ENCODE assay signal across 20 cellular contexts in genomic region chr16:19967963-19968362, GRCh38.
A peak's percentile ranks its signal among the peaks of the same experiment; 100 is the strongest.
DNase-seq lines count a peak whose midpoint lies in the region; FAIRE-seq and TF ChIP-seq lines count a peak whose summit lies in the region.
"Had no signal": no experiment of that assay in that cellular context is flagged by ENCODE, and none has a peak within 500 bp of the region (broad histone marks: within the 10 kb centered on the region; RNA-seq: fewer than 3 reads in every experiment).

No MANE protein-coding gene starts in this region.

- H3K14ac ChIP-seq in H1 (ENCODE audit: insufficient read length): no peak overlapping the region

- no peak overlapping the region for H3K27ac ChIP-seq in H1 (ENCODE audit: low read depth, low read length)
- H3K27ac ChIP-seq: 22Rv1, A549, C4-2B had no signal

- no peaks in the 10 kb centered on the region for H3K27me3 ChIP-seq in H1 (replicated peaks in 1 of 4; ENCODE audit: control insufficient read depth in 3 of 4, extremely low read depth in 1 of 4, insufficient read depth in 3 of 4, low read length in 3 of 4)

- H2BK15ac ChIP-seq in H1 (ENCODE audit: low read length): 0 out of 2 replicates have a peak overlapping the region, but pooled peaks have one; percentile 46

- H4K20me1 ChIP-seq in H1 (replicated peaks in 1 of 2; ENCODE audit: control insufficient read depth in 1 of 2, insufficient read depth in 2 of 2, low read length in 2 of 2): no peaks in the 10 kb centered on the region

- H3K4me3 ChIP-seq in H1 (ENCODE audit: extremely low read depth in 1 of 4, insufficient read depth in 2 of 4, low read depth in 3 of 4, low read length in 4 of 4): no peak overlapping the region
- H3K4me3 ChIP-seq: A549, GM23338 had no signal

- H3K79me2 ChIP-seq in H1 (ENCODE audit: control insufficient read depth in 1 of 2, insufficient read depth in 2 of 2, low read length in 2 of 2): no peaks in the 10 kb centered on the region

- H3K4ac ChIP-seq in H1 (replicated peaks; ENCODE audit: insufficient read length, low read depth, low read length): no peak overlapping the region

- H3K9ac ChIP-seq in H1 (replicated peaks in 1 of 4; ENCODE audit: extremely low read depth in 1 of 4, low read depth in 3 of 4, low read length in 3 of 4): no peak overlapping the region; a peak in 1 of 7 replicates

- TF ChIP-seq POLR2A in H1 (IDR thresholded peaks at IDR 0.05; ENCODE audit: control extremely low read depth in 1 of 2, low read depth in 2 of 2, low read length in 2 of 2): no peak

- H2BK12ac ChIP-seq in H1 (ENCODE audit: low read depth, low read length): no peak overlapping the region

- H3K9me3 ChIP-seq in H1 (ENCODE audit: insufficient read depth in 2 of 2, low read depth in 1 of 2, low read length in 1 of 2): peaks cover 0 to 3% of the 10 kb centered on the region in 2 experiments; a peak in 1 of 4 replicates
- H3K9me3 ChIP-seq: A549, Caco-2 had no signal

- peaks cover 0 to 4% (median 0%) of the 10 kb centered on the region in 4 experiments; a peak in 2 of 7 replicates for H3K4me1 ChIP-seq in H1 (replicated peaks in 1 of 4; ENCODE audit: control insufficient read depth in 3 of 4, insufficient read depth in 4 of 4, low read length in 3 of 4)
- H3K4me1 ChIP-seq: A549, Caco-2 had no signal

- H2AK5ac ChIP-seq in H1 (ENCODE audit: low read depth, low read length): no peak overlapping the region

- FAIRE-seq in H1 (lab: Jason Lieb, UNC): no peak
- FAIRE-seq: A549, D721Med, GM12892, GM18507 had no signal

- no peak overlapping the region for H3K4me2 ChIP-seq in H1 (ENCODE audit: insufficient read depth in 1 of 2, low read depth in 2 of 2, low read length in 2 of 2)
- H3K4me2 ChIP-seq: A549, GM23338 had no signal

- H2BK20ac ChIP-seq in H1 (ENCODE audit: low read length): no peak overlapping the region

- DNase-seq in NOMO-1 treated with DMSO at 0.1 percent for 48 hours (lab: John Stamatoyannopoulos, UW; ENCODE audit: unreplicated experiment) (peak; percentile 10), NOMO-1 treated with dmso at 0.1 percent for 144 hours (lab: John Stamatoyannopoulos, UW; ENCODE audit: unreplicated experiment) (no peak), Kasumi-1 (lab: John Stamatoyannopoulos, UW) (peak; percentile 9 to 11), MV-4-11 (lab: John Stamatoyannopoulos, UW) (peak; percentile 88), H1 (ENCODE audit: low read depth in 1 of 2, low spot score in 2 of 2) (no peak), dedifferentiated amniotic fluid mesenchymal stem cell (ENCODE audit: extremely low spot score) (no peak), EL (no peak)
- DNase-seq: AML-193; Caco-2; CD4-positive, alpha-beta T cell; GDM1; H7; HFFc6 had no signal

- no peak overlapping the region for H4K91ac ChIP-seq in H1 (replicated peaks; ENCODE audit: insufficient read length, low read length)

- no peak overlapping the region for H4K8ac ChIP-seq in H1 (ENCODE audit: extremely low read depth, insufficient read depth, low read length)

- no peaks in the 10 kb centered on the region for H3K36me3 ChIP-seq in H1 (ENCODE audit: control insufficient read depth in 2 of 4, insufficient read depth in 4 of 4, low read length in 3 of 4)

- H3K18ac ChIP-seq in H1 (ENCODE audit: extremely low read depth, low read length): no peak overlapping the region

- H2BK120ac ChIP-seq in H1 (replicated peaks; ENCODE audit: low read depth, low read length): no peak overlapping the region

- no peak for TF ChIP-seq EP300 in H1 (IDR thresholded peaks at IDR 0.05; ENCODE audit: borderline replicate concordance in 1 of 2, low read depth in 2 of 2, low read length in 2 of 2)

- H3K56ac ChIP-seq in H1 (replicated peaks; ENCODE audit: insufficient read length, low read depth, low read length): no peak overlapping the region

- WGBS in H1 (ENCODE audit: extremely low coverage in 1 of 2, insufficient coverage in 1 of 2, insufficient read length in 1 of 2, insufficient replicate concordance in 2 of 2, low coverage in 1 of 2, low lambda C conversion rate in 2 of 2, missing lambda C conversion rate in 1 of 2), 2 experiments: 82% methylated on average over 5 of the region's 5 CpGs; no CpG with 5 or more reads in 1 of the 2 experiments

- TF ChIP-seq CTCF in H1 (IDR thresholded peaks at IDR 0.05; ENCODE audit: control extremely low read depth in 1 of 3, insufficient read depth in 1 of 3, low read depth in 1 of 3, low read length in 3 of 3): no peak

- H2BK5ac ChIP-seq in H1 (ENCODE audit: low read depth, low read length): no peak overlapping the region

- H3K23ac ChIP-seq in H1 (ENCODE audit: insufficient read length): no peak overlapping the region

- no peaks in the 10 kb centered on the region for H3K79me1 ChIP-seq in H1 (ENCODE audit: low read depth, low read length)

- CTCF ChIA-PET in H1 (lab: Charles Lee; ENCODE audit: partially characterized antibody): interaction anchor here (0.6 to 2.5 kb wide), 10 partner anchors 9 to 333 kb away, joined by 3 to 8 read pairs (median 6); no protein-coding TSS in a partner anchor

- POLR2A ChIA-PET in H1 (lab: Charles Lee; ENCODE audit: partially characterized antibody): interaction anchor here (0.9 kb wide), 1 partner anchor 10 kb away, joined by 3 read pairs; no protein-coding TSS in a partner anchor

- H2AFZ ChIP-seq in H1 (ENCODE audit: low read length): no peak overlapping the region

- H3K23me2 ChIP-seq in H1 (ENCODE audit: low read depth, low read length): no peaks in the 10 kb centered on the region

- H4K5ac ChIP-seq in H1 (ENCODE audit: insufficient read length, low read depth, low read length): no peak overlapping the region

- TF ChIP-seq RAD21 in H1 (IDR thresholded peaks at IDR 0.05 in 1 of 2, conservative IDR thresholded peaks at IDR 0.05 in 1 of 2; ENCODE audit: low read depth in 2 of 2, low read length in 2 of 2): no peak

TF ChIP-seq in H1, 55 proteins besides CTCF, POLR2A, EP300 and RAD21:
- TF ChIP-seq KDM1A (IDR thresholded peaks at IDR 0.05; ENCODE audit: borderline replicate concordance, low read length) (0 out of 2 replicates have a peak, but pooled peaks have one; percentile 16), YY1 (IDR thresholded peaks at IDR 0.05; ENCODE audit: low read depth, low read length) (no peak), PHF8 (conservative IDR thresholded peaks at IDR 0.05; ENCODE audit: low read depth, low read length) (no peak)

Comparison
In these comparisons a context has a peak if more than half of its experiments do, and no peak if none do; other contexts are left out.
1. DNase-seq: peak in NOMO-1 treated with DMSO at 0.1 percent for 48 hours (single experiment), Kasumi-1 (2 of 2) and MV-4-11 (single experiment); none in NOMO-1 treated with dmso at 0.1 percent for 144 hours (single experiment), H1 (0 of 2), dedifferentiated amniotic fluid mesenchymal stem cell (single experiment) and EL (single experiment).